Comparison of ENCODE assay signal across 1 cellular context in the genomic region with DNA sequence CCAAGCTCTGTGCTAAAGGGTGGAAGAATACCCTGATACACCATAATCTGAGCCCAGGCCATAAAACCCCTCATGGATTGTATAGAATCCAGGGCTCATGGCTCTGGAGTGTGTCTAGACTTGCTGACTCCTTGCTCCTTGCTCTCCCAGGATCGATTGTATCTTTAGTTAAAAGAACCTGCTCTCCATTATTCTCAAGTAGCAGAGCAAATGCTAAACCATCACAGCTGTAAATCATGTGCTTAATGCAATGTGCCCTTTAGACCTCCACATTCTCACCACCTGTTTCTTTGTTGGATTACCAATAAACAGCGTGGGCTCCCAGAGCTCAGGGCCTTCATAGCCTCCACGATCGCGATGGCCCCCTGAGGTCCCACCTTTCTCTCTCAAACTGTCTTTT.
A peak's percentile ranks its signal among the peaks of the same experiment; 100 is the strongest.
TF ChIP-seq lines count a peak whose summit lies in the region.

No MANE protein-coding gene starts in this region.

TF ChIP-seq in HepG2, 621 proteins besides CTCF, POLR2A, EP300 and RAD21:
- TF ChIP-seq CSRNP1 (CRISPR knock-in tag; IDR thresholded peaks at IDR 0.05), result no peak
- TF ChIP-seq NFRKB (IDR thresholded peaks at IDR 0.05), result no peak
- no peak for TF ChIP-seq ZNF839 (CRISPR knock-in tag; IDR thresholded peaks at IDR 0.05; ENCODE audit: borderline replicate concordance)
- peak; percentile 40; the same call in 1 of the 2 replicates for TF ChIP-seq MNT (IDR thresholded peaks at IDR 0.05)
TF ChIP-seq in HepG2: peak in this region for 1.
